24 cellular contexts compared by ENCODE assay signal in the genomic region with DNA sequence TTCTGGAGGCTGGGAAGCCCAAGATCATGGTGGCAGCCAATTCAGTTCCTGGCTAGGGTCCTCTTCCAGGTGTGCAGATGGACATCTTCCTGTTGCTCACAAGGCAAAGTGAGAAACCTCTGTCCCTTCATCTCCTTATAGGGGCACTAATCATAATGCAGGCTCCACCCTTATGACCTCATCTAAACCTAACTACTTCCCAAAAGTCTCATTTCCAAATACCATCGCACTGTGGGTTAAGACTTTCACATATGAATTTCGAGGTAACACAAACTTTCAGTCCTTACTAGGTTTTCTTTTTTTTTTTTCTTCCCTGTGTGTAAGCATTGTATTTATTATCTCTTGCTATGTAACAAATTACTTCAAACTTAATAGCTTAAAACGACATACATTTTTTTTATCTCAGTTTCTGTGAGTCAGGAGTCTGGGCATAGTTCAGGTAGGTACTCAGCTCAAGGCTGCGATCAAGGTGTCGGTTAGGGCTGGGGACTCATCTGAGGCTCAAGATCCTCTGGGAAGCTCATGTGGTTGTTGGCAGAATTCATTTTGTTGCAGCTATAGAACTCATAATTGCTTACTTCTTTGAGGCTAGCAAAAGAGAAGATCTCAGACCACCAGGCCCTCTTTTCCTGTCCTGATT.
DNase-seq lines count a peak whose midpoint lies in the region; ATAC-seq, FAIRE-seq and TF ChIP-seq lines count a peak whose summit lies in the region.
"Had no signal": no experiment of that assay in that cellular context is flagged by ENCODE, and none has a peak within 500 bp of the region (broad histone marks: within the 10 kb centered on the region; RNA-seq: fewer than 3 reads in every experiment).

No MANE protein-coding gene starts in this region.

- ATAC-seq in A549: no peak
- ATAC-seq in PC-3: no peak
- no peak for ATAC-seq in central memory CD8-positive, alpha-beta T cell (replicated peaks; ENCODE audit: extremely low read depth, poor library complexity, severe bottlenecking)
- ATAC-seq in left lobe of liver: no peak
- ATAC-seq: left cardiac atrium, Panc1, sciatic nerve, SK-N-SH treated with all-trans-retinoic acid at 6 μM for 48 hours had no signal

- TF ChIP-seq POLR2A in A549 (IDR thresholded peaks at IDR 0.05; ENCODE audit: low read length): no peak

- no peak for DNase-seq in A549 (ENCODE audit: low read depth in 1 of 2, low spot score in 1 of 2)
- DNase-seq in CD4-positive, alpha-beta memory T cell: no peak
- DNase-seq in PC-3: peak; percentile 21
- no peak for DNase-seq in central memory CD8-positive, alpha-beta T cell (ENCODE audit: low spot score in 2 of 2)
- no peak for DNase-seq in left lobe of liver (ENCODE audit: low spot score)
- no peak for DNase-seq in DMS114 treated with DMSO at 0.1 percent for 48 hours (lab: John Stamatoyannopoulos, UW; ENCODE audit: unreplicated experiment)
- DNase-seq in right atrium auricular region (ENCODE audit: low spot score): no peak
- no peak for DNase-seq in substantia nigra (lab: John Stamatoyannopoulos, UW)
- DNase-seq: activated CD8-positive, alpha-beta memory T cell treated with anti-CD3 and anti-CD28 coated beads for 24 hours; activated gamma-delta T cell treated with Interleukin-2 at 50 U/mL for 16 hours; BE2C; brain microvascular endothelial cell; DMS 273 treated with DMSO at 0.1 percent for 48 hours; GF-D8; left cardiac atrium; midbrain; NCI-H187; NCI-H526 treated with DMSO at 0.1 percent for 48 hours; occipital lobe had no signal

- no peak for TF ChIP-seq EP300 in A549 (IDR thresholded peaks at IDR 0.05)

- no peaks in the 10 kb centered on the region for H4K20me1 ChIP-seq in PC-3 (ENCODE audit: low read length)

- no TSS peak for BruUV-seq in PC-3 (replicated peaks; lab: Mats Ljungman, UMichigan)

- H3K4me2 ChIP-seq in A549 (no peak overlapping the region), PC-3 (ENCODE audit: low read length) (no peak overlapping the region)

- intact Hi-C loops in CD4-positive, alpha-beta memory T cell (cut with micrococcal nuclease): loop anchor here (10.0 kb wide), 1 partner anchor 914 kb away; the partner anchor contains the start of gene ENOX2
- intact Hi-C loops in PC-3 (cut with micrococcal nuclease): no loop called here

- CTCF ChIA-PET in A549 (lab: Yijun Ruan, JAX) (no interaction called here), PC-3 (lab: Charles Lee) (interaction anchor here (0.6 to 0.7 kb wide), 2 partner anchors 27 to 158 kb away, joined by 5 to 7 read pairs; no protein-coding TSS in a partner anchor)
- CTCF ChIA-PET in CD4-positive, alpha-beta memory T cell (lab: Charles Lee; ENCODE audit: partially characterized antibody): no interaction called here

- no peak overlapping the region for H2AFZ ChIP-seq in PC-3 (ENCODE audit: low read length)

- H3K27ac Mint-ChIP-seq in CD4-positive, alpha-beta memory T cell: peak overlapping the region in 3 of 7 donors; percentile 43 to 85 (median 50)
- H3K27ac Mint-ChIP-seq in central memory CD8-positive, alpha-beta T cell (ENCODE audit: low read depth): no peak overlapping the region

- POLR2A ChIA-PET in A549 (lab: Yijun Ruan, JAX) (no interaction called here), PC-3 (lab: Charles Lee; ENCODE audit: unreplicated experiment) (interaction anchor here (0.6 kb wide), 1 partner anchor 10 kb away, joined by 3 read pairs; no protein-coding TSS in a partner anchor)
- POLR2A ChIA-PET in CD4-positive, alpha-beta memory T cell (lab: Charles Lee; ENCODE audit: partially characterized antibody): no interaction called here

- no peaks in the 10 kb centered on the region for H3K36me3 Mint-ChIP-seq in CD4-positive, alpha-beta memory T cell
- H3K36me3 Mint-ChIP-seq in central memory CD8-positive, alpha-beta T cell (ENCODE audit: insufficient read depth): no peaks in the 10 kb centered on the region

- H3K4me3 ChIP-seq in A549 (no peak overlapping the region), PC-3 (ENCODE audit: low read length) (no peak overlapping the region), right atrium auricular region (no peak overlapping the region)
- H3K4me3 ChIP-seq in CD4-positive, alpha-beta memory T cell (ENCODE audit: low read length in 2 of 2): no peak overlapping the region

- H3F3A ChIP-seq in PC-3 (ENCODE audit: low read length, unreplicated experiment): no peaks in the 10 kb centered on the region

- no peak for TF ChIP-seq RAD21 in A549 (conservative IDR thresholded peaks at IDR 0.05 in 1 of 2, IDR thresholded peaks at IDR 0.05 in 1 of 2)

- H3K9ac ChIP-seq in PC-3 (ENCODE audit: low read length): no peak overlapping the region

- H3K9me3 ChIP-seq in A549: no peaks in the 10 kb centered on the region
- no peaks in the 10 kb centered on the region for H3K9me3 ChIP-seq in CD4-positive, alpha-beta memory T cell (ENCODE audit: control insufficient read depth in 1 of 2, low read length in 2 of 2)
- no peaks in the 10 kb centered on the region for H3K9me3 ChIP-seq in PC-3 (ENCODE audit: low read length)
- H3K9me3 ChIP-seq in right atrium auricular region: no peaks in the 10 kb centered on the region
- H3K9me3 ChIP-seq: BE2C had no signal

- peak; percentile 32 for FAIRE-seq in A549 (lab: Jason Lieb, UNC)
- FAIRE-seq: frontal cortex, GM12892 had no signal

- 60% methylated on average over 5 of the region's 5 CpGs for WGBS in A549 (ENCODE audit: missing lambda C conversion rate)

- no peaks in the 10 kb centered on the region for H3K79me2 ChIP-seq in PC-3 (ENCODE audit: low read length)

- no peaks in the 10 kb centered on the region for H3K4me1 ChIP-seq in A549
- peaks cover 14% of the 10 kb centered on the region for H3K4me1 ChIP-seq in CD4-positive, alpha-beta memory T cell (ENCODE audit: insufficient read depth, low read length)
- peaks cover 9% of the 10 kb centered on the region; the same call in 1 of the 2 replicates for H3K4me1 ChIP-seq in PC-3 (ENCODE audit: insufficient read depth, low read length)
- H3K4me1 ChIP-seq in right atrium auricular region: peaks cover 0 to 4% of the 10 kb centered on the region in 2 donors
- H3K4me1 ChIP-seq: BE2C had no signal

- H3K9me2 ChIP-seq in PC-3 (replicated peaks; ENCODE audit: low read length): no peaks in the 10 kb centered on the region

- H3K27me3 Mint-ChIP-seq in CD4-positive, alpha-beta memory T cell: no peaks in the 10 kb centered on the region
- H3K27me3 Mint-ChIP-seq in central memory CD8-positive, alpha-beta T cell: no peaks in the 10 kb centered on the region

- H3K4me1 Mint-ChIP-seq in CD4-positive, alpha-beta memory T cell: peaks cover 5 to 49% (median 16%) of the 10 kb centered on the region in 4 donors
- H3K4me1 Mint-ChIP-seq in central memory CD8-positive, alpha-beta T cell: peaks cover 8% of the 10 kb centered on the region

- no peaks in the 10 kb centered on the region for H3K27me3 ChIP-seq in CD4-positive, alpha-beta memory T cell (ENCODE audit: insufficient read depth, low read length)
- H3K27me3 ChIP-seq in PC-3 (ENCODE audit: low read length) (no peaks in the 10 kb centered on the region), right atrium auricular region (no peaks in the 10 kb centered on the region)
- H3K27me3 ChIP-seq: BE2C, brain microvascular endothelial cell had no signal

- H3K36me3 ChIP-seq in CD4-positive, alpha-beta memory T cell (ENCODE audit: insufficient read depth, low read length): no peaks in the 10 kb centered on the region
- H3K36me3 ChIP-seq in PC-3 (ENCODE audit: low read depth, low read length) (no peaks in the 10 kb centered on the region), right atrium auricular region (no peaks in the 10 kb centered on the region)
- H3K36me3 ChIP-seq: brain microvascular endothelial cell had no signal

- TF ChIP-seq CTCF in A549 (IDR thresholded peaks at IDR 0.05) (no peak), PC-3 (conservative IDR thresholded peaks at IDR 0.05; ENCODE audit: low read depth, low read length) (no peak), right atrium auricular region (IDR thresholded peaks at IDR 0.05) (no peak)

- peaks cover 0 to 4% (median 0%) of the 10 kb centered on the region in 8 donors for H3K9me3 Mint-ChIP-seq in CD4-positive, alpha-beta memory T cell
- H3K9me3 Mint-ChIP-seq in central memory CD8-positive, alpha-beta T cell: no peaks in the 10 kb centered on the region

- H3K4me3 Mint-ChIP-seq in CD4-positive, alpha-beta memory T cell: peak overlapping the region in 5 of 8 donors; percentile 3 to 86 (median 46)
- H3K4me3 Mint-ChIP-seq in central memory CD8-positive, alpha-beta T cell: peak overlapping the region; percentile 4

- no peak overlapping the region for H3K27ac ChIP-seq in A549
- H3K27ac ChIP-seq in CD4-positive, alpha-beta memory T cell (ENCODE audit: low read depth, low read length): no peak overlapping the region
- H3K27ac ChIP-seq in PC-3 (ENCODE audit: low read length): no peak overlapping the region
- H3K27ac ChIP-seq in right atrium auricular region: no peak overlapping the region
- no peak overlapping the region for H3K27ac ChIP-seq in substantia nigra (ENCODE audit: low read depth, low read length, poor library complexity, severe bottlenecking)
- H3K27ac ChIP-seq: brain microvascular endothelial cell had no signal

TF ChIP-seq in A549, 52 proteins besides CTCF, POLR2A, EP300 and RAD21 (continues in another document):
- no peak for TF ChIP-seq NR3C1 (IDR thresholded peaks at IDR 0.05)
- no peak for TF ChIP-seq JUN (IDR thresholded peaks at IDR 0.05)
- no peak for TF ChIP-seq HOXB13 (CRISPR knock-in tag; IDR thresholded peaks at IDR 0.05; ENCODE audit: low read depth)
- no peak for TF ChIP-seq MAFK (IDR thresholded peaks at IDR 0.05; ENCODE audit: partially characterized antibody)
- TF ChIP-seq PBX3 (IDR thresholded peaks at IDR 0.05): no peak
